In the genomic region with DNA sequence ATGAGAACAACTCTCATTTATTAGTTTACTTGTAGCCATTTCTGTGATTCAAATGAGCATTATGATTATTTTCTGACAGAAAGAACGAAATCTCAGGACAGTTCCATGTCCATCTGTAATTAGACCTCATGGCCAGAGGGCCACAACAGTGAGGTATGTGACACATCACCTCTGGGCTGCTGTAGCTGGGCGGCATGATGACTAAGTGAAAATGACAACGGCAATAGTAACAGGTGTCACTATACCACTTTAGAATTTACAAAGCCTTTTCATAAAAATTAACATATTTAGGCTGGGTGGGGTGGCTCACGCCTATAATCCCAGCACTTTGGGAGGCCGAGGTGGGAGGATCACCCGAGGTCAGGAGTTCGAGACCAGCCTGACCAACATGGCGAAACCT, we compare ENCODE assay signal across 17 cellular contexts.
DNase-seq lines count a peak whose midpoint lies in the region; ATAC-seq, FAIRE-seq and TF ChIP-seq lines count a peak whose summit lies in the region.
"Had no signal": no experiment of that assay in that cellular context is flagged by ENCODE, and none has a peak within 500 bp of the region (broad histone marks: within the 10 kb centered on the region; RNA-seq: fewer than 3 reads in every experiment).

No MANE protein-coding gene starts in this region.

- H3K4me1 ChIP-seq in tibial artery: peaks cover 0 to 39% (median 8%) of the 10 kb centered on the region in 4 donors
- H3K4me1 ChIP-seq in CD8-positive, alpha-beta T cell (ENCODE audit: insufficient read depth, low read length): no peaks in the 10 kb centered on the region
- H3K4me1 ChIP-seq: HAP-1 had no signal

- H3K4me1 Mint-ChIP-seq in osteocyte (ENCODE audit: unreplicated experiment): peaks cover 55% of the 10 kb centered on the region
- peaks cover 2% of the 10 kb centered on the region for H3K4me1 Mint-ChIP-seq in CD8-positive, alpha-beta T cell (ENCODE audit: low read depth)
- H3K4me1 Mint-ChIP-seq: B cell had no signal

- H3K27ac ChIP-seq in coronary artery: peak overlapping the region; percentile 42 to 82
- peak overlapping the region; percentile 63 to 67 for H3K27ac ChIP-seq in tibial artery
- H3K27ac ChIP-seq in CD8-positive, alpha-beta T cell (ENCODE audit: low read depth, low read length): no peak overlapping the region
- H3K27ac ChIP-seq: SJSA1 had no signal

- POLR2A ChIA-PET in CD8-positive, alpha-beta T cell (lab: Charles Lee): no interaction called here

- intact Hi-C loops in tibial artery (cut with DNase I; ENCODE audit: low total_unique reads): no loop called here
- intact Hi-C loops in CD8-positive, alpha-beta T cell (cut with DNase I, micrococcal nuclease): no loop called here

- CTCF ChIA-PET in CD8-positive, alpha-beta T cell (lab: Charles Lee): no interaction called here

- peak overlapping the region; percentile 93 for H3K27ac Mint-ChIP-seq in osteocyte (ENCODE audit: unreplicated experiment)
- H3K27ac Mint-ChIP-seq in CD8-positive, alpha-beta T cell: no peak overlapping the region
- H3K27ac Mint-ChIP-seq: B cell; CD4-positive, alpha-beta T cell had no signal

- H3K4me3 ChIP-seq in coronary artery (no peak overlapping the region), tibial artery (no peak overlapping the region)
- no peak overlapping the region for H3K4me3 ChIP-seq in CD8-positive, alpha-beta T cell (ENCODE audit: low read depth, low read length)
- H3K4me3 ChIP-seq: HAP-1, SJSA1 had no signal

- no peak for FAIRE-seq in RCC 7860 (lab: Jason Lieb, UNC)
- FAIRE-seq: D721Med had no signal

- TF ChIP-seq CTCF in coronary artery (IDR thresholded peaks at IDR 0.05): no peak
- TF ChIP-seq CTCF in osteocyte (IDR thresholded peaks at IDR 0.05): no peak
- TF ChIP-seq CTCF in tibial artery (IDR thresholded peaks at IDR 0.05): no peak
- TF ChIP-seq CTCF in CD8-positive, alpha-beta T cell (IDR thresholded peaks at IDR 0.05): no peak

- no peaks in the 10 kb centered on the region for H3K9me3 ChIP-seq in tibial artery
- no peaks in the 10 kb centered on the region for H3K9me3 ChIP-seq in CD8-positive, alpha-beta T cell (ENCODE audit: low read length)
- H3K9me3 ChIP-seq: HAP-1, SJSA1 had no signal

- H3K27me3 ChIP-seq in tibial artery: no peaks in the 10 kb centered on the region
- H3K27me3 ChIP-seq in CD8-positive, alpha-beta T cell (ENCODE audit: insufficient read depth, low read length): no peaks in the 10 kb centered on the region
- H3K27me3 ChIP-seq: SJSA1 had no signal

- H3K4me3 Mint-ChIP-seq in osteocyte (ENCODE audit: unreplicated experiment): no peak overlapping the region
- no peak overlapping the region for H3K4me3 Mint-ChIP-seq in CD8-positive, alpha-beta T cell
- H3K4me3 Mint-ChIP-seq: B cell; CD4-positive, alpha-beta T cell had no signal

- DNase-seq in RCC 7860 (ENCODE audit: low spot score) (peak; percentile 35), coronary artery (ENCODE audit: low spot score) (no peak), osteocyte (ENCODE audit: extremely low spot score, unreplicated experiment) (no peak), tibial artery (no peak), kidney glomerular epithelial cell (lab: John Stamatoyannopoulos, UW) (no peak), anterior cingulate cortex (lab: John Stamatoyannopoulos, UW) (no peak)
- DNase-seq in CD8-positive, alpha-beta T cell: no peak
- DNase-seq: CD4-positive, alpha-beta T cell; DMS79; NCI-H187 treated with DMSO at 0.1 percent for 48 hours; NCI-H69; NK-92 treated with Interleukin-12 subunit alpha and Interleukin-12 subunit beta, amount 100 ng/mL, for 24 hours had no signal

- no peak for ATAC-seq in HG03196 (IDR thresholded peaks at IDR 0.05; ENCODE audit: unreplicated experiment)
- no peak for ATAC-seq in CD8-positive, alpha-beta T cell

- peaks cover 39% of the 10 kb centered on the region for H3K36me3 Mint-ChIP-seq in osteocyte (ENCODE audit: unreplicated experiment)
- no peaks in the 10 kb centered on the region for H3K36me3 Mint-ChIP-seq in CD8-positive, alpha-beta T cell

- no peaks in the 10 kb centered on the region for H3K9me3 Mint-ChIP-seq in osteocyte (ENCODE audit: unreplicated experiment)
- H3K9me3 Mint-ChIP-seq in CD8-positive, alpha-beta T cell: no peaks in the 10 kb centered on the region

- no peaks in the 10 kb centered on the region for H3K27me3 Mint-ChIP-seq in osteocyte (ENCODE audit: unreplicated experiment)
- H3K27me3 Mint-ChIP-seq in CD8-positive, alpha-beta T cell (ENCODE audit: low read depth): peaks cover 2% of the 10 kb centered on the region

- H3K36me3 ChIP-seq in tibial artery: no peaks in the 10 kb centered on the region
- no peaks in the 10 kb centered on the region for H3K36me3 ChIP-seq in CD8-positive, alpha-beta T cell (ENCODE audit: insufficient read depth, low read length)
- H3K36me3 ChIP-seq: HAP-1 had no signal
